ENCODE assay signal across 1 cellular context in the genomic region with DNA sequence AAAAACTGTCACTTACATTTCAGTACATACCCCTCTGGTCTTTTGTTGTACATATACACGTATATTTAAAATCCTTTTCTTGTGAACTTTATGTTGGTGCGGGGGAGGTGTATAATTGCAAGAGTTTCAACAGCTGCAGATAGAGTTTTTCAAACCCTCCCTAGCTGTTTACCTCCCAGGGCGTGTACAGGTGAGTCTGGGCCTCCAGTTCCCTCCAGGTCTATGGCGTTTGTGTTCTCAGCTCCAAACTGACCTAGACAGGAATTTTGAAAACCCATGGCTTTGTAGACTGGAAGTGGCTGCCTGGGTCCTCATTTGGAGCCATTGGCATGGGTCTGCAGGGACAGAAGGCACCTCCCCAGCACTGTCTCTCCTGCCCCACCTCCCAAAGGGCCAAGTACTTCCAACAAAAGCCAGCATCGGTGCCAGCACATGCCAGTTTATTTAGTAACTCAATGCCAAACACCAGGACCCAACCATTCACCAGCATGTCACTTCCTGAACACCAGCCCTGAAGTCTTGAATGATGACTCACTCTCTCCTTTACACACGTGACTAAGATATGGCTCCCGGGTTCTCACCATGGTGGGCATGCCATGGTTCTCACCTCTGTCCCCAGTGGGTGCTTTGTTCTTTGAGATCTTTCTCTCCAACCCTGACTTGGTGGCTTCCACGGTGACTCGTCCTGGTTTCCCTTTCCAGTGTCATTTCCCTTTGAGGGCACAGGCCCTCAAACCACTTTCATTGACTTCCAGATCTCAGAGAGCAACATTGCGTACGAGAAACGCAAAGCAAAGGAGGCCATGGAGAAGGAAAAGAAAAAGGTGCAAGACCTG.
TF ChIP-seq lines count a peak whose summit lies in the region.

No MANE protein-coding gene starts in this region.

TF ChIP-seq in GM23338, 12 proteins besides CTCF, POLR2A, EP300 and RAD21 (continued from another document):
- TF ChIP-seq, protein P1, sequence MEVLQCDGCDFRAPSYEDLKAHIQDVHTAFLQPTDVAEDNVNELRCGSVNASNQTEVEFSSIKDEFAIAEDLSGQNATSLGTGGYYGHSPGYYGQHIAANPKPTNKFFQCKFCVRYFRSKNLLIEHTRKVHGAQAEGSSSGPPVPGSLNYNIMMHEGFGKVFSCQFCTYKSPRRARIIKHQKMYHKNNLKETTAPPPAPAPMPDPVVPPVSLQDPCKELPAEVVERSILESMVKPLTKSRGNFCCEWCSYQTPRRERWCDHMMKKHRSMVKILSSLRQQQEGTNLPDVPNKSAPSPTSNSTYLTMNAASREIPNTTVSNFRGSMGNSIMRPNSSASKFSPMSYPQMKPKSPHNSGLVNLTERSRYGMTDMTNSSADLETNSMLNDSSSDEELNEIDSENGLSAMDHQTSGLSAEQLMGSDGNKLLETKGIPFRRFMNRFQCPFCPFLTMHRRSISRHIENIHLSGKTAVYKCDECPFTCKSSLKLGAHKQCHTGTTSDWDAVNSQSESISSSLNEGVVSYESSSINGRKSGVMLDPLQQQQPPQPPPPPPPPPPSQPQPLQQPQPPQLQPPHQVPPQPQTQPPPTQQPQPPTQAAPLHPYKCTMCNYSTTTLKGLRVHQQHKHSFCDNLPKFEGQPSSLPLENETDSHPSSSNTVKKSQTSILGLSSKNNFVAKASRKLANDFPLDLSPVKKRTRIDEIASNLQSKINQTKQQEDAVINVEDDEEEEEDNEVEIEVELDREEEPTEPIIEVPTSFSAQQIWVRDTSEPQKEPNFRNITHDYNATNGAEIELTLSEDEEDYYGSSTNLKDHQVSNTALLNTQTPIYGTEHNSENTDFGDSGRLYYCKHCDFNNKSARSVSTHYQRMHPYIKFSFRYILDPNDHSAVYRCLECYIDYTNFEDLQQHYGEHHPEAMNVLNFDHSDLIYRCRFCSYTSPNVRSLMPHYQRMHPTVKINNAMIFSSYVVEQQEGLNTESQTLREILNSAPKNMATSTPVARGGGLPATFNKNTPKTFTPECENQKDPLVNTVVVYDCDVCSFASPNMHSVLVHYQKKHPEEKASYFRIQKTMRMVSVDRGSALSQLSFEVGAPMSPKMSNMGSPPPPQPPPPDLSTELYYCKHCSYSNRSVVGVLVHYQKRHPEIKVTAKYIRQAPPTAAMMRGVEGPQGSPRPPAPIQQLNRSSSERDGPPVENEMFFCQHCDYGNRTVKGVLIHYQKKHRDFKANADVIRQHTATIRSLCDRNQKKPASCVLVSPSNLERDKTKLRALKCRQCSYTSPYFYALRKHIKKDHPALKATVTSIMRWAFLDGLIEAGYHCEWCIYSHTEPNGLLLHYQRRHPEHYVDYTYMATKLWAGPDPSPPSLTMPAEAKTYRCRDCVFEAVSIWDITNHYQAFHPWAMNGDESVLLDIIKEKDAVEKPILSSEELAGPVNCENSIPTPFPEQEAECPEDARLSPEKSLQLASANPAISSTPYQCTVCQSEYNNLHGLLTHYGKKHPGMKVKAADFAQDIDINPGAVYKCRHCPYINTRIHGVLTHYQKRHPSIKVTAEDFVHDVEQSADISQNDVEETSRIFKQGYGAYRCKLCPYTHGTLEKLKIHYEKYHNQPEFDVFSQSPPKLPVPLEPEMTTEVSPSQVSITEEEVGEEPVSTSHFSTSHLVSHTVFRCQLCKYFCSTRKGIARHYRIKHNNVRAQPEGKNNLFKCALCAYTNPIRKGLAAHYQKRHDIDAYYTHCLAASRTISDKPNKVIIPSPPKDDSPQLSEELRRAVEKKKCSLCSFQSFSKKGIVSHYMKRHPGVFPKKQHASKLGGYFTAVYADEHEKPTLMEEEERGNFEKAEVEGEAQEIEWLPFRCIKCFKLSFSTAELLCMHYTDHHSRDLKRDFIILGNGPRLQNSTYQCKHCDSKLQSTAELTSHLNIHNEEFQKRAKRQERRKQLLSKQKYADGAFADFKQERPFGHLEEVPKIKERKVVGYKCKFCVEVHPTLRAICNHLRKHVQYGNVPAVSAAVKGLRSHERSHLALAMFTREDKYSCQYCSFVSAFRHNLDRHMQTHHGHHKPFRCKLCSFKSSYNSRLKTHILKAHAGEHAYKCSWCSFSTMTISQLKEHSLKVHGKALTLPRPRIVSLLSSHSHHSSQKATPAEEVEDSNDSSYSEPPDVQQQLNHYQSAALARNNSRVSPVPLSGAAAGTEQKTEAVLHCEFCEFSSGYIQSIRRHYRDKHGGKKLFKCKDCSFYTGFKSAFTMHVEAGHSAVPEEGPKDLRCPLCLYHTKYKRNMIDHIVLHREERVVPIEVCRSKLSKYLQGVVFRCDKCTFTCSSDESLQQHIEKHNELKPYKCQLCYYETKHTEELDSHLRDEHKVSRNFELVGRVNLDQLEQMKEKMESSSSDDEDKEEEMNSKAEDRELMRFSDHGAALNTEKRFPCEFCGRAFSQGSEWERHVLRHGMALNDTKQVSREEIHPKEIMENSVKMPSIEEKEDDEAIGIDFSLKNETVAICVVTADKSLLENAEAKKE (CRISPR knock-in tag; IDR thresholded peaks at IDR 0.05) = no peak
